8 cellular contexts compared by ENCODE assay signal in the genomic region with DNA sequence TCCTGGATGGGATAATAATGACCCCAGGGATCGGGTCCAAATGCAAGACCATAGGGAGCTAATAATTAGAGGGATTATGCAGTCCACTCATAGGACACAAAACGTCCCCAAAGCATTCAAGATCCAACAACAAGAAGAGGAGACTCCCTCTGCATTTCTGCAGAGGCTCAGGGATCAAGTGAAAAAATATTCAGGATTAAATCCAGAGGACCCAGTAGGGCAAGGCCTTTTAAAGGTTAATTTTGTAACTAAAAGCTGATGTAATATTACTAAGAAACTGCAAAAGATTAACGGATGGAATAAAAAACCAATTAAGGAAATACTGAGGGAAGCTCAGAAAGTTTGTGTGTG. TPM values are rescaled to one million over a fixed set of nuclear protein-coding genes. Genes with fewer than 3 reads are reported as not detected.
DNase-seq lines count a peak whose midpoint lies in the region; ATAC-seq and TF ChIP-seq lines count a peak whose summit lies in the region.

No MANE protein-coding gene starts in this region.

- H3K27me3 Mint-ChIP-seq in T-helper 2 cell treated with Interferon-gamma antibody and Interleukin-4, amounts not matched to agents 5 μg/mL and 100 μg/mL, for 36 hours (ENCODE audit: low read depth): no peaks in the 10 kb centered on the region
- H3K27me3 Mint-ChIP-seq in activated T-helper 17 cell treated with anti-CD3 and anti-CD28 coated beads, Interleukin-2, amount 50 U/mL, for 72 hours: no peaks in the 10 kb centered on the region

- peak overlapping the region; percentile 78 for H3K27ac ChIP-seq in layer of hippocampus (ENCODE audit: low read depth, low read length)
- H3K27ac ChIP-seq in temporal lobe (ENCODE audit: low read depth, low read length): peak overlapping the region; percentile 89
- no peak overlapping the region for H3K27ac ChIP-seq in foreskin keratinocyte

- no peak for ATAC-seq in activated T-helper 17 cell treated with anti-CD3 and anti-CD28 coated beads, Interleukin-2, amount 50 U/mL, for 72 hours (replicated peaks)
- ATAC-seq in foreskin keratinocyte (no peak), HG02973 (IDR thresholded peaks at IDR 0.05; ENCODE audit: unreplicated experiment) (no peak)

- TF ChIP-seq CTCF in foreskin keratinocyte (conservative IDR thresholded peaks at IDR 0.05): no peak

- no peaks in the 10 kb centered on the region for H3K9me3 Mint-ChIP-seq in T-helper 2 cell treated with Interferon-gamma antibody and Interleukin-4, amounts not matched to agents 5 μg/mL and 100 μg/mL, for 36 hours
- H3K9me3 Mint-ChIP-seq in activated T-helper 17 cell treated with anti-CD3 and anti-CD28 coated beads, Interleukin-2, amount 50 U/mL, for 72 hours: no peaks in the 10 kb centered on the region

- H3K27ac Mint-ChIP-seq in T-helper 2 cell treated with Interferon-gamma antibody and Interleukin-4, amounts not matched to agents 5 μg/mL and 100 μg/mL, for 36 hours: peak overlapping the region; percentile 96
- H3K27ac Mint-ChIP-seq in activated T-helper 17 cell treated with anti-CD3 and anti-CD28 coated beads, Interleukin-2, amount 50 U/mL, for 72 hours: peak overlapping the region; percentile 88

- peak overlapping the region; percentile 93 for H3K4me3 Mint-ChIP-seq in T-helper 2 cell treated with Interferon-gamma antibody and Interleukin-4, amounts not matched to agents 5 μg/mL and 100 μg/mL, for 36 hours
- H3K4me3 Mint-ChIP-seq in activated T-helper 17 cell treated with anti-CD3 and anti-CD28 coated beads, Interleukin-2, amount 50 U/mL, for 72 hours: peak overlapping the region; percentile 95

- peaks cover 9% of the 10 kb centered on the region for H3K36me3 Mint-ChIP-seq in T-helper 2 cell treated with Interferon-gamma antibody and Interleukin-4, amounts not matched to agents 5 μg/mL and 100 μg/mL, for 36 hours (ENCODE audit: low read depth)
- peaks cover 6% of the 10 kb centered on the region for H3K36me3 Mint-ChIP-seq in activated T-helper 17 cell treated with anti-CD3 and anti-CD28 coated beads, Interleukin-2, amount 50 U/mL, for 72 hours (ENCODE audit: low read depth)

- peaks cover 37% of the 10 kb centered on the region for H3K4me1 Mint-ChIP-seq in T-helper 2 cell treated with Interferon-gamma antibody and Interleukin-4, amounts not matched to agents 5 μg/mL and 100 μg/mL, for 36 hours (ENCODE audit: low read depth)
- peaks cover 22% of the 10 kb centered on the region for H3K4me1 Mint-ChIP-seq in activated T-helper 17 cell treated with anti-CD3 and anti-CD28 coated beads, Interleukin-2, amount 50 U/mL, for 72 hours

- H3K4me1 ChIP-seq in foreskin keratinocyte: peaks cover 33% of the 10 kb centered on the region

- H3K27me3 ChIP-seq in layer of hippocampus (ENCODE audit: control insufficient read depth, insufficient read depth, low read length): no peaks in the 10 kb centered on the region
- H3K27me3 ChIP-seq in foreskin keratinocyte: no peaks in the 10 kb centered on the region

- DNase-seq in T-helper 2 cell treated with Interferon-gamma antibody and Interleukin-4, amounts not matched to agents 5 μg/mL and 100 μg/mL, for 36 hours (ENCODE audit: low spot score): no peak
- DNase-seq in T-helper 2 cell (no peak), foreskin keratinocyte (no peak), NCI-H2227 treated with DMSO at 0.1 percent for 48 hours (lab: John Stamatoyannopoulos, UW) (no peak)

RNA-seq across cellular contexts. Expression of a gene that starts 22.2 kb away (rescaled TPM):
- 1,000 to 10,000 TPM; 1,094 to 1,926 TPM for total RNA-seq in activated T-helper 17 cell treated with anti-CD3 and anti-CD28 coated beads, Interleukin-2, amount 50 U/mL, for 72 hours
- total RNA-seq in temporal lobe (43.5 TPM), foreskin keratinocyte (230 and 262 TPM in 2 replicates)
- polyA plus RNA-seq in foreskin keratinocyte: 273 and 304 TPM in 2 replicates
